In genomic region chrX:40174594-40175415, GRCh38 we compare ENCODE assay signal across 8 cellular contexts.
DNase-seq lines count a peak whose midpoint lies in the region; ATAC-seq and TF ChIP-seq lines count a peak whose summit lies in the region.

No MANE protein-coding gene starts in this region.

- no peaks in the 10 kb centered on the region for H3K9me3 ChIP-seq in parathyroid adenoma (ENCODE audit: control insufficient read depth, low read length)

- H3K4me3 ChIP-seq in AG04449 (ENCODE audit: low read depth, low read length) (peak overlapping the region; percentile 50), parathyroid adenoma (ENCODE audit: low read depth, low read length) (peak overlapping the region; percentile 66)

- H3K36me3 ChIP-seq in parathyroid adenoma (ENCODE audit: control insufficient read depth, insufficient read depth, low read length) = no peaks in the 10 kb centered on the region

- H3K4me1 ChIP-seq in parathyroid adenoma = peaks cover 15% of the 10 kb centered on the region

- H3K27ac Mint-ChIP-seq in activated T-cell treated with anti-CD3 and anti-CD28 coated beads, Interleukin-2, amount 50 U/mL, for 72 hours = peak overlapping the region; percentile 97

- peaks cover 1 to 14% of the 10 kb centered on the region in 2 donors for H3K36me3 Mint-ChIP-seq in activated T-cell treated with anti-CD3 and anti-CD28 coated beads, Interleukin-2, amount 50 U/mL, for 72 hours (ENCODE audit: insufficient read depth in 2 of 2)

- peaks cover 30% of the 10 kb centered on the region for H3K27me3 Mint-ChIP-seq in activated T-cell treated with anti-CD3 and anti-CD28 coated beads, Interleukin-2, amount 50 U/mL, for 72 hours (ENCODE audit: low read depth)

- H3K4me3 Mint-ChIP-seq in activated T-cell treated with anti-CD3 and anti-CD28 coated beads, Interleukin-2, amount 50 U/mL, for 72 hours = peak overlapping the region; percentile 95 to 98

- peak overlapping the region; percentile 42 for H2AFZ ChIP-seq in parathyroid adenoma

- H3K9me3 Mint-ChIP-seq in activated T-cell treated with anti-CD3 and anti-CD28 coated beads, Interleukin-2, amount 50 U/mL, for 72 hours = peaks cover 0 to 2% of the 10 kb centered on the region in 2 donors

- H3K4me1 Mint-ChIP-seq in activated T-cell treated with anti-CD3 and anti-CD28 coated beads, Interleukin-2, amount 50 U/mL, for 72 hours (ENCODE audit: low read depth) = peaks cover 43% of the 10 kb centered on the region

- no peaks in the 10 kb centered on the region for H3K27me3 ChIP-seq in parathyroid adenoma (ENCODE audit: control insufficient read depth, insufficient read depth, low read length)

- ATAC-seq in GM19395 (IDR thresholded peaks at IDR 0.05; ENCODE audit: unreplicated experiment) (peak; percentile 18), Right ventricle myocardium inferior (peak; percentile 32), HG03565 (IDR thresholded peaks at IDR 0.05; ENCODE audit: unreplicated experiment) (no peak), HG03139 (IDR thresholded peaks at IDR 0.05; ENCODE audit: unreplicated experiment) (no peak)
- peak; percentile 4 to 22 for ATAC-seq in activated T-cell treated with anti-CD3 and anti-CD28 coated beads, Interleukin-2, amount 50 U/mL, for 72 hours (replicated peaks in 1 of 2)

- POLR2A ChIA-PET in AG04449 (lab: Yijun Ruan, JAX) = no interaction called here

- DNase-seq in AG04449 (ENCODE audit: low read depth, low spot score) (no peak), NCI-H2107 (lab: John Stamatoyannopoulos, UW) (peak; percentile 64), Right ventricle myocardium inferior (ENCODE audit: missing footprints) (peak; percentile 80)
- DNase-seq in activated T-cell treated with anti-CD3 and anti-CD28 coated beads, Interleukin-2, amount 50 U/mL, for 72 hours = peak; percentile 57 to 65

- intact Hi-C loops in Right ventricle myocardium inferior (cut with DNase I) = loop anchor here (1.0 to 5.0 kb wide), 4 partner anchors 20 to 358 kb away; no protein-coding TSS in a partner anchor

- no peak overlapping the region for H3K9ac ChIP-seq in parathyroid adenoma

- CTCF ChIA-PET in AG04449 (lab: Yijun Ruan, JAX) = no interaction called here

- peak overlapping the region; percentile 85 for H3K4me2 ChIP-seq in parathyroid adenoma (ENCODE audit: low read length)

- peak overlapping the region; percentile 98 for H3K27ac ChIP-seq in parathyroid adenoma

- TF ChIP-seq CTCF in AG04449 (IDR thresholded peaks at IDR 0.05; ENCODE audit: insufficient read depth, low read length, missing control alignments) (no peak), parathyroid adenoma (IDR thresholded peaks at IDR 0.05) (no peak)

- H3K79me2 ChIP-seq in parathyroid adenoma = no peaks in the 10 kb centered on the region

Comparison
In these comparisons a context has a peak if more than half of its experiments do, and no peak if none do; other contexts are left out.
1. ATAC-seq: peak in GM19395 (single experiment), activated T-cell treated with anti-CD3 and anti-CD28 coated beads, Interleukin-2, amount 50 U/mL, for 72 hours (2 of 2) and Right ventricle myocardium inferior (single experiment); none in HG03565 (single experiment) and HG03139 (single experiment).